In the genomic region with DNA sequence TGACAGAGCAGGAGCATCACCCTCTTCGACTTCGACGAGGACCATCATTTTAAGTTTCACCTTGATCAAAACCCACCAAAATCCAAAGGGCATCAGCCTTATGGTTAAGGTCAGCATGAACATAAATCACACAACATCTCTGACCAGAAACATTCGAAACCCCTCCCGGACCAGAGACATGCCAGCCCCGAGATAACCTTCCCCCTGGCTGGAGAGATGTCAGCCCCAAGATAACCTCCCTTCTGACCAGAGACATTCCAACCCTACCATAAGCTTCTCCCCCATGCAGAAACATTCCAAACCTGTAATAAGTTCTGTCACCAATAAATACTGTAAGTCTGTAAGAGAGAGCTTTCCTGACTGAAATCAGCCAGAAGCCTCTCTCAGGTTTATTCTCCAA, we compare ENCODE assay signal across 9 cellular contexts.
"Had no signal": no experiment of that assay in that cellular context is flagged by ENCODE, and none has a peak within 500 bp of the region (broad histone marks: within the 10 kb centered on the region; RNA-seq: fewer than 3 reads in every experiment).

No MANE protein-coding gene starts in this region.

- DNase-seq: activated naive CD4-positive, alpha-beta T cell treated with Interleukin-2 at 50 U/mL for 16 hours; dorsolateral prefrontal cortex; hypothalamus; left ventricle myocardium superior; ovary; sigmoid colon; stimulated activated CD4-positive, alpha-beta T cell treated with anti-CD3 and anti-CD28 coated beads, Interleukin-1b, Interleukin-23, amount 100 ng/mL, for 48 hours; stomach had no signal

- H3K27ac Mint-ChIP-seq: neural progenitor cell had no signal

- ATAC-seq: left ventricle myocardium superior had no signal

- H3K4me3 Mint-ChIP-seq: neural progenitor cell had no signal
